Comparison of ENCODE assay signal across 22 cellular contexts in the genomic region with DNA sequence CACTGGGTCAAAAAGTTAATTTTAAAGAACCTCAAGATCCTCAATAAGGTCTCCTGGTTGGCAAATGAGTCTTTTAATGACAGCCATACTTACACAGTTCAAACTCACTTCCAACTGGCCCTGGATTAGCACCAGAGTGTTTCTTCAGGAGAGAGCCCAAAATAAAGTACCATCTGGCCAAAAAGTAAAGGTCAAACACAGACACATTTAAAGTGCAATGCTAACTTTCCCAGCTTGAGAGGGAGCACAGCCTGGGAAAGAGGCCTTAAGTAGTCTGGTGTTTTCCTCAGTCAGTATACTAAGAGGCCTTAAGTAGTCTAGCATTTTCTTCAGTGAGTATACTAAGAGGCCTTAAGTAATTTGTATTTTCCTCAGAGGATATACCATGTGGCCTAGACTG. TPM values are rescaled to one million over a fixed set of nuclear protein-coding genes. Genes with fewer than 3 reads are reported as not detected.
DNase-seq lines count a peak whose midpoint lies in the region; ATAC-seq, FAIRE-seq and TF ChIP-seq lines count a peak whose summit lies in the region.
"Had no signal": no experiment of that assay in that cellular context is flagged by ENCODE, and none has a peak within 500 bp of the region (broad histone marks: within the 10 kb centered on the region; RNA-seq: fewer than 3 reads in every experiment).

No MANE protein-coding gene starts in this region.

- H3K27me3 ChIP-seq in liver (ENCODE audit: control insufficient read depth in 4 of 4, insufficient read depth in 4 of 4, low read length in 3 of 4) (no peaks in the 10 kb centered on the region), HepG2 (ENCODE audit: control insufficient read depth in 1 of 2, insufficient read depth in 2 of 2, low read length in 2 of 2) (no peaks in the 10 kb centered on the region), psoas muscle (ENCODE audit: insufficient read depth in 3 of 3, low read length in 2 of 3) (no peaks in the 10 kb centered on the region), small intestine (ENCODE audit: control insufficient read depth in 2 of 2, insufficient read depth in 2 of 2, low read length in 2 of 2) (no peaks in the 10 kb centered on the region), brain microvascular endothelial cell (replicated peaks) (no peaks in the 10 kb centered on the region)
- H3K27me3 ChIP-seq: hepatocyte, pancreas, stomach had no signal

- peaks cover 0 to 4% (median under 1%) of the 10 kb centered on the region in 4 donors for H3K36me3 ChIP-seq in liver (ENCODE audit: control insufficient read depth in 4 of 4, insufficient read depth in 3 of 4, low read depth in 1 of 4, low read length in 3 of 4)
- H3K36me3 ChIP-seq in HepG2 (replicated peaks in 1 of 2; ENCODE audit: control insufficient read depth in 1 of 2, insufficient read depth in 2 of 2, low read length in 2 of 2), result peaks cover 10 to 27% of the 10 kb centered on the region in 2 experiments
- peaks cover 5 to 7% of the 10 kb centered on the region in 2 donors for H3K36me3 ChIP-seq in psoas muscle (ENCODE audit: insufficient read depth in 1 of 2, low read depth in 1 of 2)
- H3K36me3 ChIP-seq in small intestine (ENCODE audit: control insufficient read depth in 2 of 2, insufficient read depth in 2 of 2, low read length in 2 of 2), result peaks cover 0 to 9% of the 10 kb centered on the region in 2 donors
- no peaks in the 10 kb centered on the region for H3K36me3 ChIP-seq in brain microvascular endothelial cell (replicated peaks)
- H3K36me3 ChIP-seq: pancreas had no signal

- H3K9me3 ChIP-seq in liver (ENCODE audit: control insufficient read depth in 4 of 4, low read length in 3 of 4) (no peaks in the 10 kb centered on the region), HepG2 (ENCODE audit: low read length) (no peaks in the 10 kb centered on the region), psoas muscle (no peaks in the 10 kb centered on the region), small intestine (ENCODE audit: control insufficient read depth, low read depth) (no peaks in the 10 kb centered on the region)
- H3K9me3 ChIP-seq: pancreas, stomach had no signal

- TF ChIP-seq POLR2A in HepG2 (IDR thresholded peaks at IDR 0.05; ENCODE audit: insufficient read depth in 1 of 2, low read depth in 2 of 2, low read length in 2 of 2), result no peak

- TF ChIP-seq CTCF in liver (IDR thresholded peaks at IDR 0.05; ENCODE audit: low read depth, low read length, missing input control), result no peak
- no peak for TF ChIP-seq CTCF in HepG2 (CRISPR knock-in tag; IDR thresholded peaks at IDR 0.05)
- TF ChIP-seq CTCF in psoas muscle (IDR thresholded peaks at IDR 0.05), result no peak
- no peak for TF ChIP-seq CTCF in brain microvascular endothelial cell (IDR thresholded peaks at IDR 0.05; ENCODE audit: low read depth, low read length, missing control alignments)

- no peaks in the 10 kb centered on the region for H3K79me2 ChIP-seq in HepG2 (ENCODE audit: insufficient read depth, low read length)
- H3K79me2 ChIP-seq: hepatocyte had no signal

- H2AFZ ChIP-seq in HepG2 (ENCODE audit: low read length), result no peak overlapping the region
- H2AFZ ChIP-seq: hepatocyte had no signal

- H4K20me1 ChIP-seq in HepG2 (ENCODE audit: insufficient read depth, low read length), result no peaks in the 10 kb centered on the region

- H3K9ac ChIP-seq in liver (ENCODE audit: low read depth in 1 of 2, low read length in 2 of 2), result no peak overlapping the region
- H3K9ac ChIP-seq in HepG2 (ENCODE audit: insufficient read depth, low read depth, low read length), result no peak overlapping the region

- no peak for ATAC-seq in HepG2
- ATAC-seq in left ventricle myocardium superior, result peak; percentile 67
- peak in 2 of 4 donors; percentile 7 to 19 for ATAC-seq in psoas muscle
- ATAC-seq: activated T-cell treated with anti-CD3 and anti-CD28 coated beads, Interleukin-2, amount 50 U/mL, for 72 hours; HCT116; natural killer cell had no signal

- CTCF ChIA-PET in HepG2 (lab: Yijun Ruan, JAX; ENCODE audit: low intra/inter-chr PET ratio, low total read pairs), result no interaction called here

- H3K4me2 ChIP-seq in HepG2 (ENCODE audit: low read depth, low read length), result no peak overlapping the region
- H3K4me2 ChIP-seq: hepatocyte had no signal

- POLR2A ChIA-PET in HepG2 (lab: Yijun Ruan, JAX), result interaction anchor here (3.2 to 5.2 kb wide), 3 partner anchors 20 to 40 kb away, joined by 17 to 39 read pairs (median 28); no protein-coding TSS in a partner anchor

- peak in 1 of 2 donors; percentile 44 for TF ChIP-seq RAD21 in liver (IDR thresholded peaks at IDR 0.05)
- TF ChIP-seq RAD21 in HepG2 (CRISPR knock-in tag; IDR thresholded peaks at IDR 0.05), result no peak

- H3K4me3 ChIP-seq in liver (ENCODE audit: low read depth in 1 of 3, low read length in 3 of 3), result no peak overlapping the region
- no peak overlapping the region for H3K4me3 ChIP-seq in HepG2 (replicated peaks in 1 of 3; ENCODE audit: insufficient read depth in 1 of 3, low read depth in 2 of 3, low read length in 3 of 3)
- H3K4me3 ChIP-seq in psoas muscle, result no peak overlapping the region
- H3K4me3 ChIP-seq in small intestine (ENCODE audit: low read depth in 1 of 2, low read length in 2 of 2), result no peak overlapping the region
- H3K4me3 ChIP-seq in brain microvascular endothelial cell (ENCODE audit: low read depth, low read length), result no peak overlapping the region
- H3K4me3 ChIP-seq: hepatocyte, pancreas, stomach had no signal

- H3K4me1 ChIP-seq in liver (ENCODE audit: control insufficient read depth in 4 of 4, insufficient read depth in 4 of 4, low read length in 3 of 4) (peaks cover 13 to 69% (median 51%) of the 10 kb centered on the region in 4 donors), HepG2 (ENCODE audit: insufficient read depth, low read length) (peaks cover 45% of the 10 kb centered on the region), psoas muscle (peaks cover 64% of the 10 kb centered on the region), small intestine (ENCODE audit: control insufficient read depth in 2 of 2, insufficient read depth in 1 of 2, low read depth in 1 of 2, low read length in 1 of 2) (no peaks in the 10 kb centered on the region)

- in situ Hi-C loops in HepG2 (cut with HindIII; ENCODE audit: extremely low pct_ligation_motif_present, low pct_unique_long_range_greater_than_20kb) (no loop called here), brain microvascular endothelial cell (cut with HindIII; ENCODE audit: low pct_ligation_motif_present, low sequenced_read_pairs) (no loop called here)

- DNase-seq in HepG2 (ENCODE audit: low spot score), result no peak
- no peak for DNase-seq in left ventricle myocardium superior
- no peak for DNase-seq in psoas muscle
- no peak for DNase-seq in NCI-H2107 treated with DMSO at 0.1 percent for 48 hours (lab: John Stamatoyannopoulos, UW; ENCODE audit: unreplicated experiment)
- no peak for DNase-seq in small intestine
- DNase-seq in brain microvascular endothelial cell, result no peak
- DNase-seq in NCI-H748 (lab: John Stamatoyannopoulos, UW; ENCODE audit: unreplicated experiment), result no peak
- DNase-seq: activated CD4-positive, alpha-beta T cell treated with anti-CD3 and anti-CD28 coated beads for 1 hour; activated naive CD4-positive, alpha-beta T cell treated with anti-CD3 and anti-CD28 coated beads, Interleukin-2, amount 50 U/mL, for 16 hours; activated T-cell treated with anti-CD3 and anti-CD28 coated beads, Interleukin-2, amount 50 U/mL, for 72 hours; mesenchymal stem cell; natural killer cell; NCI-H1417; NCI-H510A treated with DMSO at 0.1 percent for 48 hours; pancreas; stimulated activated CD4-positive, alpha-beta T cell treated with anti-CD3 and anti-CD28 coated beads, Interleukin-4, amount 100 ng/mL, for 24 hours; stomach had no signal

- BruUV-seq in HepG2 (replicated peaks; lab: Mats Ljungman, UMichigan), result no TSS peak

- no peak for FAIRE-seq in HepG2 (lab: Jason Lieb, UNC)
- FAIRE-seq in small intestine (lab: Jason Lieb, UNC), result no peak
- FAIRE-seq: astrocyte, pancreas had no signal

- TF ChIP-seq EP300 in HepG2 (IDR thresholded peaks at IDR 0.05; ENCODE audit: low read depth in 2 of 2, low read length in 2 of 2) (no peak), HepG2 (CRISPR knock-in tag; IDR thresholded peaks at IDR 0.05; ENCODE audit: borderline replicate concordance) (no peak)

- intact Hi-C loops in HepG2 (cut with micrococcal nuclease; ENCODE audit: unreplicated experiment), result no loop called here
- intact Hi-C loops in left ventricle myocardium superior (cut with micrococcal nuclease), result no loop called here
- intact Hi-C loops in psoas muscle (cut with DNase I), result loop anchor here in 1 of 2 donors (5.0 kb wide), 1 partner anchor 86 kb away; a partner anchor contains a TSS

- H3K27ac ChIP-seq in liver (ENCODE audit: low read depth in 1 of 2, low read length in 2 of 2) (peak overlapping the region in 1 of 2 donors; percentile 40), HepG2 (ENCODE audit: extremely low read length, insufficient read depth, low read length) (no peak overlapping the region), psoas muscle (peak overlapping the region; percentile 86), small intestine (ENCODE audit: low read depth in 1 of 2, low read length in 1 of 2) (no peak overlapping the region), brain microvascular endothelial cell (no peak overlapping the region)
- H3K27ac ChIP-seq: RWPE1 had no signal

RNA-seq across cellular contexts. Expression of a gene that starts 46.6 kb away (rescaled TPM):
- 10 to 100 TPM in 1 of 2 donors, 1 to 10 TPM in 1; 7.5 to 35.1 TPM for total RNA-seq in liver
- polyA plus RNA-seq in liver, result 10 to 100 TPM in 1 of 2 donors, 1 to 10 TPM in 1; 6.3 to 22.3 TPM
- 4.1 and 6.0 TPM in 2 replicates for total RNA-seq in HepG2 (2016; rRNA removed; fragmentation: Illumina TruSeq; extraction: Trizol)
- 3.0 and 3.8 TPM in 2 replicates for total RNA-seq in HepG2 (2016; cell fraction: cytosol; rRNA removed; fragmentation: Illumina TruSeq; extraction: Trizol; ENCODE audit: low read depth)
- total RNA-seq in HepG2 (2016; cell fraction: insoluble cytoplasmic fraction; rRNA removed; fragmentation: Illumina TruSeq; extraction: Trizol), result 3.2 and 7.0 TPM in 2 replicates
- 4.2 and 4.8 TPM in 2 replicates for total RNA-seq in HepG2 (2016; cell fraction: membrane; rRNA removed; fragmentation: Illumina TruSeq; extraction: Trizol)
- 10.8 and 12.6 TPM in 2 replicates for total RNA-seq in HepG2 (2016; cell fraction: nucleus; rRNA removed; fragmentation: Illumina TruSeq; extraction: Trizol)
- 12.7 and 15.7 TPM in 2 replicates for polyA plus RNA-seq in HepG2 (2011; rRNA removed)
- polyA plus RNA-seq in HepG2 (2011; cell fraction: cytosol; rRNA removed), result 9.1 and 10.3 TPM in 2 replicates
- 32.7 and 33.0 TPM in 2 replicates for polyA plus RNA-seq in HepG2 (2011; cell fraction: nucleus; rRNA removed)
- 20.8 and 22.2 TPM in 2 replicates for polyA plus RNA-seq in HepG2 (2012)
- 2.9 and 3.1 TPM in 2 replicates for polyA plus RNA-seq in HepG2 (2016; cell fraction: cytosol; fragmentation: Illumina TruSeq; extraction: Trizol; ENCODE audit: low read depth)
- 3.3 and 3.6 TPM in 2 replicates for polyA plus RNA-seq in HepG2 (2016; cell fraction: insoluble cytoplasmic fraction; fragmentation: Illumina TruSeq; extraction: Trizol; ENCODE audit: low read depth)
- 3.4 and 3.6 TPM in 2 replicates for polyA plus RNA-seq in HepG2 (2016; cell fraction: membrane; fragmentation: Illumina TruSeq; extraction: Trizol; ENCODE audit: low read depth)
- 11.5 and 12.4 TPM in 2 replicates for polyA plus RNA-seq in HepG2 (2016; cell fraction: nucleus; fragmentation: Illumina TruSeq; extraction: Trizol; ENCODE audit: insufficient read depth, low read depth)
- 10.5 and 30.9 TPM in 2 replicates for polyA minus RNA-seq in HepG2 (2011; rRNA and poly(A)+ RNA removed; ENCODE audit: low replicate concordance)
- polyA minus RNA-seq in HepG2 (2011; cell fraction: cytosol; rRNA and poly(A)+ RNA removed), result 13.3 and 18.1 TPM in 2 replicates
- 48.8 and 61.2 TPM in 2 replicates for polyA minus RNA-seq in HepG2 (2011; cell fraction: nucleus; rRNA and poly(A)+ RNA removed)
- total RNA-seq in left ventricle myocardium superior, result 9.0 TPM
- total RNA-seq in psoas muscle, result 10 to 100 TPM; 10.6 to 16.6 (median 14.2) TPM
- polyA plus RNA-seq in psoas muscle, result 1 to 10 TPM; 2.8 to 7.6 (median 5.4) TPM
- 10 to 100 TPM in 1 of 3 donors, 1 to 10 TPM in 2; 2.2 to 10.3 (median 2.7) TPM for polyA plus RNA-seq in small intestine
